In the genomic region with DNA sequence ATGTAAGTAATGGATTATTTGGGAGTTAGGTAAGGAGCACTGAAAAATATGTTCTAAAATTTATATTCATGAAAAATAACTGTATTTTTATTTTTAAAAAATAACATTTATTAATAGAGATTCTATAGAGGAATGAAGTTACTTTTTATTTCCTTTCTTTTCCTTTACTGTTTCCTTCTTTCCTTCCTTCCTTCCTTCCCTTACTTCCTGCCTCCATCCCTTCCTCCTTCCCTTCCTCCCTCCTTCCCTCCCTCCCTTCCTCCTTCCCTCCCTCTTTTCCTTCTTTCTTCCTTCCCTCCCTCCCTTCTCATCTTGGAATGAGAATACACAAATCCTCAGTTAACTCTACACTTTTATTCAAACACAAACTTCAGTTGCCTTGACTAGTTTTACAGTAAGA, we compare ENCODE assay signal across 18 cellular contexts.
A peak's percentile ranks its signal among the peaks of the same experiment; 100 is the strongest.
DNase-seq lines count a peak whose midpoint lies in the region; ATAC-seq, FAIRE-seq and TF ChIP-seq lines count a peak whose summit lies in the region.
"Had no signal": no experiment of that assay in that cellular context is flagged by ENCODE, and none has a peak within 500 bp of the region (broad histone marks: within the 10 kb centered on the region; RNA-seq: fewer than 3 reads in every experiment).

No MANE protein-coding gene starts in this region.

- H3K27ac ChIP-seq in heart right ventricle = peak overlapping the region in 6 of 10 donors; percentile 5 to 73 (median 59)
- H3K27ac ChIP-seq in HepG2 (ENCODE audit: extremely low read length, insufficient read depth, low read length) = no peak overlapping the region
- no peak overlapping the region for H3K27ac ChIP-seq in right lobe of liver
- H3K27ac ChIP-seq: C4-2B had no signal

- FAIRE-seq in HepG2 (lab: Jason Lieb, UNC) (no peak), islet of Langerhans (lab: Jason Lieb, UNC) (peak; percentile 33)
- FAIRE-seq: A204.1, D721Med, G401.6, GM12891, GM19239, H1 had no signal

- CTCF ChIA-PET in HepG2 (lab: Yijun Ruan, JAX; ENCODE audit: low intra/inter-chr PET ratio, low total read pairs) = no interaction called here

- in situ Hi-C loops in HepG2 (cut with HindIII; ENCODE audit: extremely low pct_ligation_motif_present, low pct_unique_long_range_greater_than_20kb) = no loop called here

- H3K4me1 ChIP-seq in heart right ventricle = peaks cover 0 to 35% (median 7%) of the 10 kb centered on the region in 9 donors
- no peaks in the 10 kb centered on the region for H3K4me1 ChIP-seq in HepG2 (ENCODE audit: insufficient read depth, low read length)
- no peaks in the 10 kb centered on the region for H3K4me1 ChIP-seq in right lobe of liver
- H3K4me1 ChIP-seq: Caco-2 had no signal

- H3K36me3 ChIP-seq in heart right ventricle (no peaks in the 10 kb centered on the region), HepG2 (replicated peaks in 1 of 2; ENCODE audit: control insufficient read depth in 1 of 2, insufficient read depth in 2 of 2, low read length in 2 of 2) (no peaks in the 10 kb centered on the region), right lobe of liver (no peaks in the 10 kb centered on the region)

- no peak for ATAC-seq in heart right ventricle
- ATAC-seq in left ventricle myocardium superior = no peak
- no peak for ATAC-seq in HepG2
- ATAC-seq in right lobe of liver = no peak

- no peak overlapping the region for H3K9ac ChIP-seq in HepG2 (ENCODE audit: insufficient read depth, low read depth, low read length)

- no peak for TF ChIP-seq RAD21 in HepG2 (CRISPR knock-in tag; IDR thresholded peaks at IDR 0.05)

- H3K27me3 ChIP-seq in heart right ventricle (no peaks in the 10 kb centered on the region), HepG2 (ENCODE audit: control insufficient read depth in 1 of 2, insufficient read depth in 2 of 2, low read length in 2 of 2) (no peaks in the 10 kb centered on the region; a peak in 1 of 5 replicates), right lobe of liver (no peaks in the 10 kb centered on the region)

- no peak for TF ChIP-seq CTCF in heart right ventricle (IDR thresholded peaks at IDR 0.05)
- no peak for TF ChIP-seq CTCF in HepG2 (CRISPR knock-in tag; IDR thresholded peaks at IDR 0.05)
- TF ChIP-seq CTCF in right lobe of liver (IDR thresholded peaks at IDR 0.05) = no peak

- H3K4me3 ChIP-seq in heart right ventricle (no peak overlapping the region), HepG2 (replicated peaks in 1 of 3; ENCODE audit: insufficient read depth in 1 of 3, low read depth in 2 of 3, low read length in 3 of 3) (no peak overlapping the region), right lobe of liver (no peak overlapping the region)

- TF ChIP-seq POLR2A in HepG2 (IDR thresholded peaks at IDR 0.05; ENCODE audit: insufficient read depth in 1 of 2, low read depth in 2 of 2, low read length in 2 of 2) (no peak), right lobe of liver (IDR thresholded peaks at IDR 0.05) (no peak)

- H3K9me3 ChIP-seq in heart right ventricle = no peaks in the 10 kb centered on the region
- H3K9me3 ChIP-seq in HepG2 (ENCODE audit: low read length) = no peaks in the 10 kb centered on the region
- no peaks in the 10 kb centered on the region for H3K9me3 ChIP-seq in right lobe of liver
- H3K9me3 ChIP-seq: Caco-2 had no signal

- POLR2A ChIA-PET in HepG2 (lab: Yijun Ruan, JAX) = no interaction called here

- no TSS peak for BruUV-seq in HepG2 (replicated peaks; lab: Mats Ljungman, UMichigan)

- TF ChIP-seq EP300 in HepG2 (IDR thresholded peaks at IDR 0.05; ENCODE audit: low read depth in 2 of 2, low read length in 2 of 2) (no peak), HepG2 (CRISPR knock-in tag; IDR thresholded peaks at IDR 0.05; ENCODE audit: borderline replicate concordance) (no peak)

- H3K79me2 ChIP-seq in HepG2 (ENCODE audit: insufficient read depth, low read length) = no peaks in the 10 kb centered on the region

- H2AFZ ChIP-seq in HepG2 (ENCODE audit: low read length) = no peak overlapping the region

- no peaks in the 10 kb centered on the region for H4K20me1 ChIP-seq in HepG2 (ENCODE audit: insufficient read depth, low read length)

- H3K4me2 ChIP-seq in HepG2 (ENCODE audit: low read depth, low read length) = no peak overlapping the region

- intact Hi-C loops in heart right ventricle (cut with DNase I) (no loop called here), left ventricle myocardium superior (cut with micrococcal nuclease) (no loop called here), HepG2 (cut with micrococcal nuclease; ENCODE audit: unreplicated experiment) (no loop called here), right lobe of liver (cut with DNase I) (no loop called here)

- no peak for DNase-seq in heart right ventricle
- no peak for DNase-seq in left ventricle myocardium superior
- DNase-seq in HepG2 (ENCODE audit: low spot score) = no peak
- no peak for DNase-seq in right lobe of liver
- DNase-seq in SW480 (ENCODE audit: low spot score) = no peak
- DNase-seq in NK-92 (lab: John Stamatoyannopoulos, UW; ENCODE audit: unreplicated experiment) = no peak
- DNase-seq: AML-193; Caco-2; CD4-positive, alpha-beta T cell; H9 had no signal

TF ChIP-seq in HepG2, 621 proteins besides CTCF, POLR2A, EP300 and RAD21:
- TF ChIP-seq HDAC6 (IDR thresholded peaks at IDR 0.05; ENCODE audit: low read depth, low read length) = no peak
- peak; percentile 74 for TF ChIP-seq HNRNPK (IDR thresholded peaks at IDR 0.05; ENCODE audit: low read depth, low read length, poor library complexity, severe bottlenecking)
- TF ChIP-seq ZBTB7A (CRISPR knock-in tag; IDR thresholded peaks at IDR 0.05) = no peak

Comparison
In these comparisons a context has a peak if more than half of its experiments do, and no peak if none do; other contexts are left out.
1. H3K27ac ChIP-seq: peak in heart right ventricle (6 of 10); none in HepG2 (single experiment) and right lobe of liver (0 of 3).